In the genomic region with DNA sequence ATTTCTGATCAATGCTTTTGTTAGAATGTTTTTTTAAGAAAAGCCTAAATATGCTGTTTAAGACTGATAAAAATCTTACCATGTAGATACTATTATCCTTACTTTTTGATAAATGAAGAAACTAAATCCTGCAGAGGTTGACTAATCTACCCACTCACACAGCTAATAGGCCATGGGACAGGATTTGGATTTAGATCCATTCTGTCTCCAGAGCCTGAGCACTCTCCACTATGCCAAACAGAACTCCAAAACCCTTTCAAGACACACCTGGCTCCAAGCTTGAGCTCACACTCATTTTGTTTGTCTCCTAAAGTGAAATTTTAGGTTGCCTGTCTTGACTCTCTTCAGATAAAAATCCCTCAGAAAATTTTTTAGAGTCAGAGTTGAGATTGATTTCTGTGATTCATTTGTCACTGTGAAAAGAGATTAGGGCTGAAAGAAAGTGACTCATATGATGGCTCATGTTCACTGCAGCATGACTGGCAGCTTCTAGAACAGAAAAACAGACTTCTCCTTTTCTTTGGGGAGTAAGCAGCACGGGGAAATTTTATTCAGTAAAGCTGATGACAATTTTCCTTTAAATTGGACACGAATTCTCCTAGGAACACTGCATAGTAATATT, we compare ENCODE assay signal across 8 cellular contexts.
DNase-seq lines count a peak whose midpoint lies in the region; ATAC-seq and TF ChIP-seq lines count a peak whose summit lies in the region.

No MANE protein-coding gene starts in this region.

- no TSS peak for BruUV-seq in HCT116 (replicated peaks; lab: Mats Ljungman, UMichigan)

- H4K20me1 ChIP-seq in HCT116 (ENCODE audit: insufficient read depth) (no peaks in the 10 kb centered on the region), fibroblast of lung (ENCODE audit: control insufficient read depth, extremely low read depth, insufficient read depth, low read length) (no peaks in the 10 kb centered on the region)

- POLR2A ChIA-PET in HCT116 (lab: Charles Lee) = no interaction called here
- POLR2A ChIA-PET in activated CD4-positive, alpha-beta T cell treated with anti-CD3 and anti-CD28 coated beads, Interleukin-2, amount 10 ng/mL, durations not matched to agents 7 days and 5 days (lab: Charles Lee) = no interaction called here

- H3K9me3 Mint-ChIP-seq in activated CD4-positive, alpha-beta T cell treated with anti-CD3 and anti-CD28 coated beads, Interleukin-2, amount 10 ng/mL, durations not matched to agents 7 days and 5 days = no peaks in the 10 kb centered on the region

- H3K9me2 ChIP-seq in HCT116 (ENCODE audit: insufficient read depth) = no peaks in the 10 kb centered on the region

- H2AFZ ChIP-seq in HCT116 (ENCODE audit: low read depth, low read length, poor library complexity, severe bottlenecking) (peak overlapping the region; percentile 90), fibroblast of lung (ENCODE audit: low read length) (no peak overlapping the region)

- RAD21 ChIA-PET in HCT116 (lab: Charles Lee; ENCODE audit: low non-redundant PET in 1 of 2, low total read pairs in 2 of 2, uncharacterized antibody in 2 of 2, unreplicated experiment in 2 of 2) = interaction anchor here in 1 of 2 experiments (3.0 kb wide), 1 partner anchor 255 kb away, joined by 12 read pairs; no protein-coding TSS in a partner anchor

- WGBS in prostate gland = 75% methylated on average over 2 of the region's 2 CpGs

- no peak for TF ChIP-seq CTCF in HCT116 (IDR thresholded peaks at IDR 0.05 in 2 of 3, conservative IDR thresholded peaks at IDR 0.05 in 1 of 3; ENCODE audit: borderline replicate concordance in 1 of 3, insufficient read depth in 1 of 3, low read depth in 2 of 3, low read length in 2 of 3)
- no peak for TF ChIP-seq CTCF in fibroblast of lung (conservative IDR thresholded peaks at IDR 0.05 in 1 of 2, IDR thresholded peaks at IDR 0.05 in 1 of 2; ENCODE audit: low read depth in 1 of 2, low read length in 2 of 2)
- no peak for TF ChIP-seq CTCF in prostate gland (IDR thresholded peaks at IDR 0.05)
- TF ChIP-seq CTCF in mucosa of descending colon (IDR thresholded peaks at IDR 0.05) = no peak

- H3K4me1 ChIP-seq in HCT116 (ENCODE audit: control insufficient read depth in 1 of 2, insufficient read depth in 2 of 2, low read length in 2 of 2) (peaks cover 2 to 14% of the 10 kb centered on the region in 2 experiments; a peak in 2 of 4 replicates), fibroblast of lung (ENCODE audit: control insufficient read depth, extremely low read depth, insufficient read depth, low read length) (no peaks in the 10 kb centered on the region), prostate gland (replicated peaks) (no peaks in the 10 kb centered on the region), mucosa of descending colon (ENCODE audit: low read depth) (no peaks in the 10 kb centered on the region)

- no peaks in the 10 kb centered on the region for H3K36me3 Mint-ChIP-seq in activated CD4-positive, alpha-beta T cell treated with anti-CD3 and anti-CD28 coated beads, Interleukin-2, amount 10 ng/mL, durations not matched to agents 7 days and 5 days (ENCODE audit: low read depth)

- TF ChIP-seq RAD21 in HCT116 (IDR thresholded peaks at IDR 0.05; ENCODE audit: low read depth) = 0 out of 2 replicates have a peak, but pooled peaks have one; percentile 9

- CTCF ChIA-PET in HCT116 (lab: Charles Lee) = no interaction called here
- CTCF ChIA-PET in activated CD4-positive, alpha-beta T cell treated with anti-CD3 and anti-CD28 coated beads, Interleukin-2, amount 10 ng/mL, durations not matched to agents 7 days and 5 days (lab: Charles Lee) = no interaction called here

- no peaks in the 10 kb centered on the region for H3K36me3 ChIP-seq in HCT116 (ENCODE audit: control insufficient read depth in 1 of 2, insufficient read depth in 2 of 2, low read length in 2 of 2)
- H3K36me3 ChIP-seq in fibroblast of lung (ENCODE audit: control insufficient read depth, insufficient read depth, low read length) = no peaks in the 10 kb centered on the region
- H3K36me3 ChIP-seq in prostate gland = no peaks in the 10 kb centered on the region
- no peaks in the 10 kb centered on the region for H3K36me3 ChIP-seq in mucosa of descending colon (ENCODE audit: low read depth)

- no peaks in the 10 kb centered on the region for H3K79me2 ChIP-seq in HCT116 (ENCODE audit: insufficient read depth, low read length)
- H3K79me2 ChIP-seq in fibroblast of lung (ENCODE audit: control insufficient read depth, insufficient read depth, low read length) = no peaks in the 10 kb centered on the region

- H3K27me3 ChIP-seq in HCT116 (ENCODE audit: insufficient read depth, low read length) (no peaks in the 10 kb centered on the region), fibroblast of lung (ENCODE audit: control insufficient read depth, insufficient read depth, low read length) (no peaks in the 10 kb centered on the region), prostate gland (replicated peaks; ENCODE audit: insufficient read depth) (no peaks in the 10 kb centered on the region)

- H3K4me2 ChIP-seq in HCT116 (ENCODE audit: low read length) (peak overlapping the region; percentile 35), fibroblast of lung (ENCODE audit: extremely low read depth, insufficient read depth, low read length) (no peak overlapping the region)

- TF ChIP-seq POLR2A in HCT116 (IDR thresholded peaks at IDR 0.05; ENCODE audit: borderline replicate concordance, extremely low read depth, insufficient read depth, insufficient read length) = no peak
- no peak for TF ChIP-seq POLR2A in prostate gland (IDR thresholded peaks at IDR 0.05)

- DNase-seq in HCT116 (ENCODE audit: low read depth, low spot score) (peak; percentile 35), MV-4-11 (lab: John Stamatoyannopoulos, UW) (peak; percentile 6), fibroblast of lung (ENCODE audit: low read depth in 2 of 2) (peak; percentile 44 to 65), prostate gland (ENCODE audit: low spot score) (no peak), mucosa of descending colon (no peak), iPS-NIHi7 (ENCODE audit: extremely low spot score) (no peak)
- no peak for DNase-seq in activated CD4-positive, alpha-beta T cell treated with anti-CD3 and anti-CD28 coated beads, Interleukin-2, amount 10 ng/mL, durations not matched to agents 7 days and 5 days

- no peaks in the 10 kb centered on the region for H3K9me3 ChIP-seq in HCT116 (ENCODE audit: control insufficient read depth in 1 of 2, insufficient read depth in 1 of 2, low read depth in 1 of 2, low read length in 2 of 2)
- H3K9me3 ChIP-seq in fibroblast of lung (ENCODE audit: control insufficient read depth, insufficient read depth, low read depth, low read length) = no peaks in the 10 kb centered on the region
- H3K9me3 ChIP-seq in prostate gland = no peaks in the 10 kb centered on the region
- H3K9me3 ChIP-seq in mucosa of descending colon = no peaks in the 10 kb centered on the region

- no peak overlapping the region for H3K4me3 ChIP-seq in HCT116 (replicated peaks in 1 of 2; ENCODE audit: low read depth in 1 of 2, low read length in 2 of 2)
- no peak overlapping the region for H3K4me3 ChIP-seq in fibroblast of lung (replicated peaks in 1 of 4; ENCODE audit: control extremely low read depth in 1 of 4, insufficient read depth in 1 of 4, low read depth in 3 of 4, low read length in 4 of 4)
- H3K4me3 ChIP-seq in prostate gland = no peak overlapping the region
- H3K4me3 ChIP-seq in mucosa of descending colon = no peak overlapping the region

- H3K4me1 Mint-ChIP-seq in activated CD4-positive, alpha-beta T cell treated with anti-CD3 and anti-CD28 coated beads, Interleukin-2, amount 10 ng/mL, durations not matched to agents 7 days and 5 days = no peaks in the 10 kb centered on the region

- H3K9ac ChIP-seq in HCT116 (ENCODE audit: low read length) (no peak overlapping the region), fibroblast of lung (ENCODE audit: insufficient read depth, low read length) (no peak overlapping the region)

- intact Hi-C loops in HCT116 (cut with micrococcal nuclease) (no loop called here), prostate gland (cut with DNase I) (no loop called here), mucosa of descending colon (cut with DNase I, micrococcal nuclease) (no loop called here)

- no peak overlapping the region for H3K4me3 Mint-ChIP-seq in activated CD4-positive, alpha-beta T cell treated with anti-CD3 and anti-CD28 coated beads, Interleukin-2, amount 10 ng/mL, durations not matched to agents 7 days and 5 days

- H3K27ac Mint-ChIP-seq in activated CD4-positive, alpha-beta T cell treated with anti-CD3 and anti-CD28 coated beads, Interleukin-2, amount 10 ng/mL, durations not matched to agents 7 days and 5 days = no peak overlapping the region

- ATAC-seq in GM18517 (IDR thresholded peaks at IDR 0.05; ENCODE audit: unreplicated experiment) (peak; percentile 76), HCT116 (peak; percentile 72), mucosa of descending colon (no peak)

- no peaks in the 10 kb centered on the region for H3K27me3 Mint-ChIP-seq in activated CD4-positive, alpha-beta T cell treated with anti-CD3 and anti-CD28 coated beads, Interleukin-2, amount 10 ng/mL, durations not matched to agents 7 days and 5 days

- H3K27ac ChIP-seq in HCT116 (ENCODE audit: low read depth, low read length) (no peak overlapping the region), fibroblast of lung (ENCODE audit: insufficient read depth, low read length) (no peak overlapping the region), prostate gland (no peak overlapping the region)

TF ChIP-seq in HCT116, 20 proteins besides CTCF, POLR2A, EP300 and RAD21:
- TF ChIP-seq JUND (IDR thresholded peaks at IDR 0.05) = peak; percentile 65
- peak; percentile 74 for TF ChIP-seq FOSL1 (IDR thresholded peaks at IDR 0.05; ENCODE audit: low read depth)
- TF ChIP-seq SP1 (IDR thresholded peaks at IDR 0.05; ENCODE audit: low read depth) = 0 out of 2 replicates have a peak, but pooled peaks have one; percentile 22
- TF ChIP-seq, protein P1, sequence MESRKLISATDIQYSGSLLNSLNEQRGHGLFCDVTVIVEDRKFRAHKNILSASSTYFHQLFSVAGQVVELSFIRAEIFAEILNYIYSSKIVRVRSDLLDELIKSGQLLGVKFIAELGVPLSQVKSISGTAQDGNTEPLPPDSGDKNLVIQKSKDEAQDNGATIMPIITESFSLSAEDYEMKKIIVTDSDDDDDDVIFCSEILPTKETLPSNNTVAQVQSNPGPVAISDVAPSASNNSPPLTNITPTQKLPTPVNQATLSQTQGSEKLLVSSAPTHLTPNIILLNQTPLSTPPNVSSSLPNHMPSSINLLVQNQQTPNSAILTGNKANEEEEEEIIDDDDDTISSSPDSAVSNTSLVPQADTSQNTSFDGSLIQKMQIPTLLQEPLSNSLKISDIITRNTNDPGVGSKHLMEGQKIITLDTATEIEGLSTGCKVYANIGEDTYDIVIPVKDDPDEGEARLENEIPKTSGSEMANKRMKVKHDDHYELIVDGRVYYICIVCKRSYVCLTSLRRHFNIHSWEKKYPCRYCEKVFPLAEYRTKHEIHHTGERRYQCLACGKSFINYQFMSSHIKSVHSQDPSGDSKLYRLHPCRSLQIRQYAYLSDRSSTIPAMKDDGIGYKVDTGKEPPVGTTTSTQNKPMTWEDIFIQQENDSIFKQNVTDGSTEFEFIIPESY (IDR thresholded peaks at IDR 0.05; ENCODE audit: extremely low read depth, insufficient replicate concordance, low read length) = no peak

Comparison
In these comparisons a context has a peak if more than half of its experiments do, and no peak if none do; other contexts are left out.
1. DNase-seq: peak in HCT116 (single experiment), MV-4-11 (single experiment) and fibroblast of lung (2 of 2); none in prostate gland (single experiment), mucosa of descending colon (0 of 3), iPS-NIHi7 (single experiment) and activated CD4-positive, alpha-beta T cell treated with anti-CD3 and anti-CD28 coated beads, Interleukin-2, amount 10 ng/mL, durations not matched to agents 7 days and 5 days (single experiment).